ENCODE assay signal across 8 cellular contexts in genomic region chr6:28383235-28384142, GRCh38. TPM values are rescaled to one million over a fixed set of nuclear protein-coding genes. Genes with fewer than 3 reads are reported as not detected.
DNase-seq lines count a peak whose midpoint lies in the region; ATAC-seq lines count a peak whose summit lies in the region.

No MANE protein-coding gene starts in this region.

- peak; percentile 89 for ATAC-seq in GM21529 (IDR thresholded peaks at IDR 0.05; ENCODE audit: unreplicated experiment)

- in situ Hi-C loops in G401 (cut with HindIII; ENCODE audit: low sequenced_read_pairs) = no loop called here

- DNase-seq in G401 (ENCODE audit: low spot score) (peak; percentile 80), HuH-7.5 (ENCODE audit: low spot score) (peak; percentile 60), UCSD-AML1 (lab: John Stamatoyannopoulos, UW; ENCODE audit: unreplicated experiment) (peak; percentile 72), dermis microvascular lymphatic vessel endothelial cell (ENCODE audit: low read depth in 2 of 2) (peak; percentile 86 to 90), left kidney (ENCODE audit: low read depth, low spot score) (peak; percentile 96), NCI-H524 (lab: John Stamatoyannopoulos, UW) (no peak)
- peak in 3 of 4 experiments; percentile 0 to 11 (median 11) for DNase-seq in stimulated activated CD4-positive, alpha-beta T cell treated with anti-CD3 and anti-CD28 coated beads, Interleukin-1b, Interleukin-23, amount 100 ng/mL, for 24 hours (ENCODE audit: low read depth in 4 of 4, low spot score in 1 of 4)

RNA-seq across cellular contexts. Expression of gene ZSCAN12, which starts 16.1 kb away (rescaled TPM):
- total RNA-seq in G401 (2014; rRNA removed; shearing (Covaris generic)) = 5.8 and 7.0 TPM in 2 replicates
- total RNA-seq in dermis microvascular lymphatic vessel endothelial cell = 2.1 and 3.2 TPM in 2 replicates

RNA-seq across cellular contexts. Expression of gene ZKSCAN3, which starts 33.7 kb away (rescaled TPM):
- 3.0 and 5.2 TPM in 2 replicates for total RNA-seq in G401 (2014; rRNA removed; shearing (Covaris generic))
- total RNA-seq in dermis microvascular lymphatic vessel endothelial cell = 4.2 and 4.6 TPM in 2 replicates

RNA-seq across cellular contexts. Expression of gene ZSCAN31, which starts 47.5 kb away (rescaled TPM):
- total RNA-seq in G401 (2014; rRNA removed; shearing (Covaris generic)) = 6.8 and 10.6 TPM in 2 replicates
- total RNA-seq in dermis microvascular lymphatic vessel endothelial cell = 6.6 and 12.1 TPM in 2 replicates

RNA-seq across cellular contexts. Expression of gene ZSCAN23, which starts 59.8 kb away (rescaled TPM):
- total RNA-seq in G401 (2014; rRNA removed; shearing (Covaris generic)) = 0.25 and 0.81 TPM in 2 replicates
- total RNA-seq in dermis microvascular lymphatic vessel endothelial cell = under 0.01 and 0.26 TPM in 2 replicates

Comparison
In these comparisons a context has a peak if more than half of its experiments do, and no peak if none do; other contexts are left out.
1. DNase-seq: peak in G401 (single experiment), HuH-7.5 (single experiment), UCSD-AML1 (single experiment), dermis microvascular lymphatic vessel endothelial cell (2 of 2), left kidney (single experiment) and stimulated activated CD4-positive, alpha-beta T cell treated with anti-CD3 and anti-CD28 coated beads, Interleukin-1b, Interleukin-23, amount 100 ng/mL, for 24 hours (3 of 4); none in NCI-H524 (0 of 2).